8 cellular contexts compared by ENCODE assay signal in genomic region chr1:225923692-225924555, GRCh38. TPM values are rescaled to one million over a fixed set of nuclear protein-coding genes. Genes with fewer than 3 reads are reported as not detected.
DNase-seq lines count a peak whose midpoint lies in the region; ATAC-seq lines count a peak whose summit lies in the region.

Gene PYCR2, minus strand, starts transcription at chr1:225924250. Its CDS starts 140 bp downstream, at chr1:225924110.

- H3K9ac ChIP-seq in rectal smooth muscle tissue (ENCODE audit: low read length), result peak within 1 kb of the TSS; percentile 57

- ATAC-seq in GM18498 (IDR thresholded peaks at IDR 0.05; ENCODE audit: unreplicated experiment) (peak; percentile 98), HG02938 (IDR thresholded peaks at IDR 0.05; ENCODE audit: unreplicated experiment) (peak; percentile 97), right cardiac atrium (peak; percentile 99), aorta (ENCODE audit: low FRiP score) (peak; percentile 98)

- under 1% methylated on average over 80 of the region's 80 CpGs for WGBS in right cardiac atrium
- WGBS in aorta, 2 donors, result 0% methylated on average over 74 to 80 of the region's 80 CpGs

- peak within 1 kb of the TSS; percentile 67 for H3K4me3 ChIP-seq in right cardiac atrium (ENCODE audit: low read length)
- peak within 1 kb of the TSS; percentile 84 for H3K4me3 ChIP-seq in rectal smooth muscle tissue (ENCODE audit: low read length)
- H3K4me3 ChIP-seq in aorta (ENCODE audit: low read length in 2 of 2), result peak within 1 kb of the TSS; percentile 63 to 94

- H3K27me3 ChIP-seq in right cardiac atrium (ENCODE audit: control insufficient read depth, insufficient read depth), result no peaks in the 10 kb centered on the region
- H3K27me3 ChIP-seq in rectal smooth muscle tissue (ENCODE audit: control insufficient read depth, insufficient read depth, low read length), result no peaks in the 10 kb centered on the region
- H3K27me3 ChIP-seq in aorta (ENCODE audit: control insufficient read depth in 1 of 2, insufficient read depth in 2 of 2, low read length in 1 of 2), result no peaks in the 10 kb centered on the region

- intact Hi-C loops in right cardiac atrium (cut with DNase I) (no loop called here), aorta (cut with DNase I) (no loop called here)

- H3K9me3 ChIP-seq in right cardiac atrium (ENCODE audit: control insufficient read depth, low read length) (no peaks in the 10 kb centered on the region), aorta (ENCODE audit: control insufficient read depth, low read length) (no peaks in the 10 kb centered on the region)

- peak; percentile 40 to 72 for DNase-seq in NCI-H187 (lab: John Stamatoyannopoulos, UW)
- DNase-seq in T-helper 2 cell, result peak; percentile 92 to 97 (median 92)
- DNase-seq in right cardiac atrium, result peak; percentile 97 to 99 (median 99)
- DNase-seq in aorta, result peak; percentile 97

- no peaks in the 10 kb centered on the region for H3K4me1 ChIP-seq in right cardiac atrium (ENCODE audit: control insufficient read depth, insufficient read depth, low read length)
- H3K4me1 ChIP-seq in rectal smooth muscle tissue (ENCODE audit: control insufficient read depth, insufficient read depth, low read length), result peaks cover 13% of the 10 kb centered on the region
- no peaks in the 10 kb centered on the region for H3K4me1 ChIP-seq in aorta (ENCODE audit: control insufficient read depth in 1 of 2, insufficient read depth in 2 of 2, low read length in 2 of 2)

- H3K36me3 ChIP-seq in rectal smooth muscle tissue (ENCODE audit: control insufficient read depth, insufficient read depth, low read length) (peaks cover 8% of the 10 kb centered on the region), aorta (ENCODE audit: control insufficient read depth in 1 of 2, insufficient read depth in 2 of 2, low read length in 1 of 2) (no peaks in the 10 kb centered on the region)

- H3K27ac ChIP-seq in angular gyrus (ENCODE audit: low read depth, low read length) (peak within 1 kb of the TSS; percentile 84), right cardiac atrium (ENCODE audit: low read length) (peak within 1 kb of the TSS; percentile 76), rectal smooth muscle tissue (ENCODE audit: low read depth, low read length) (peak within 1 kb of the TSS; percentile 94), aorta (ENCODE audit: low read depth in 1 of 2, low read length in 2 of 2) (peak within 1 kb of the TSS in 1 of 2 donors; percentile 93)

RNA-seq across cellular contexts. Expression of gene PYCR2, which starts in this region (rescaled TPM):
- total RNA-seq in right cardiac atrium, result 10 to 100 TPM; 57.4 to 72.0 (median 62.3) TPM
- 76.9 TPM for polyA plus RNA-seq in right cardiac atrium
- 10 to 100 TPM; 43.9 to 47.8 TPM for total RNA-seq in aorta
- 10 to 100 TPM; 27.0 to 63.6 TPM for polyA plus RNA-seq in aorta
